Comparison of ENCODE assay signal across 9 cellular contexts in the genomic region with DNA sequence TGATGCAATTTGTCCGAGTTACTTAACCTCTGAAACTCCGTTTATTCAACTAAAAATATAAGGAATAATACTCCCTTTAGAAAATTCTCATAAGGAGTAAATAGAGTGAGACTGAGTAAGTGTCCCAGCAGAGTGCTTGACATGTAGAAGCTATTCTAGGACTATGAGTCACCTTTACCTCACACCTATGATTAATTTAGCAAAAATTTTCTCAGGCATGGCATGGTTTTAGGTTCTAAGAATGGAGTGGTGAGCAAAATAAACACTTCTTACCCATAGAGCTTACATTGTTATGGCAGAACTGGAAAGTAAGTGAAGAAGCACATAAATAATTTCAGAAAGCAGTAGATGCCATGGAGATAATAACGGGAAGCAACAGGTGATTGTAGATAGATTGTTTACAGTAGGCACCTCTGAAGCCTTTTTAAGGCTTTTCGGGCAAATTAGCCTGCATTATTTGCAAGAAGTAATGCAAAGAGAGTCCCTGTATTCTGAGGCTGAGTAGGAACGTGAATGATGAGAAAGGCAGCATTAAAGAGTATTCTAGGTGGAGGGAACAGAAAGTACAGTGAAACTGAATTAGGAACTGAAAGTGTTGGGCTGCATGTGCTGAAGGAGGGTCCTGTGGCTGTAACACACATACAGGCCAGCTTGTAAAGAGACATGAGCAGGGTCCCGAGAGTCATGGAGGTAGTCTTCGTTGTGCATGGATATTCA.
A peak's percentile ranks its signal among the peaks of the same experiment; 100 is the strongest.
DNase-seq lines count a peak whose midpoint lies in the region; ATAC-seq and TF ChIP-seq lines count a peak whose summit lies in the region.
"Had no signal": no experiment of that assay in that cellular context is flagged by ENCODE, and none has a peak within 500 bp of the region (broad histone marks: within the 10 kb centered on the region; RNA-seq: fewer than 3 reads in every experiment).

No MANE protein-coding gene starts in this region.

- no peaks in the 10 kb centered on the region for H3K9me3 ChIP-seq in SU-DHL-6 (ENCODE audit: insufficient read depth, low read length)
- H3K9me3 ChIP-seq in mesodermal cell (ENCODE audit: control insufficient read depth, low read length) = no peaks in the 10 kb centered on the region
- H3K9me3 ChIP-seq in WERI-Rb-1 (ENCODE audit: severe bottlenecking) = no peaks in the 10 kb centered on the region
- H3K9me3 ChIP-seq: right lobe of liver had no signal

- no peaks in the 10 kb centered on the region for H3K36me3 ChIP-seq in SU-DHL-6 (ENCODE audit: low read length)
- no peaks in the 10 kb centered on the region for H3K36me3 ChIP-seq in mesodermal cell (ENCODE audit: control insufficient read depth, insufficient read depth, low read length)
- H3K36me3 ChIP-seq in WERI-Rb-1 = no peaks in the 10 kb centered on the region
- H3K36me3 ChIP-seq: right lobe of liver had no signal

- WGBS in mesodermal cell (ENCODE audit: insufficient coverage in 2 of 2), 2 experiments = 92 to 94% methylated on average over 3 to 5 of the region's 7 CpGs

- H3K4me1 ChIP-seq in mesodermal cell (ENCODE audit: control insufficient read depth, insufficient read depth, low read length, poor library complexity, severe bottlenecking) = peaks cover 13% of the 10 kb centered on the region

- H3K27me3 ChIP-seq in SU-DHL-6 (ENCODE audit: low read length) = no peaks in the 10 kb centered on the region
- no peaks in the 10 kb centered on the region for H3K27me3 ChIP-seq in WERI-Rb-1 (ENCODE audit: insufficient read depth, low read depth, severe bottlenecking)
- H3K27me3 ChIP-seq: right lobe of liver had no signal

- no peak for TF ChIP-seq CTCF in SU-DHL-6 (IDR thresholded peaks at IDR 0.05; ENCODE audit: insufficient read depth, low read length, poor library complexity, severe bottlenecking)
- TF ChIP-seq CTCF in WERI-Rb-1 (IDR thresholded peaks at IDR 0.05; ENCODE audit: low read depth, low read length) = no peak

- H3K9ac ChIP-seq in SU-DHL-6 (ENCODE audit: low read length) = peak overlapping the region; percentile 15; the same call in 1 of the 2 replicates

- H3K27ac ChIP-seq in SU-DHL-6 (ENCODE audit: low read depth, low read length) (peak overlapping the region; percentile 58), mesodermal cell (ENCODE audit: low read depth, low read length, severe bottlenecking) (peak overlapping the region; percentile 50), WERI-Rb-1 (no peak overlapping the region)
- H3K27ac ChIP-seq: right lobe of liver had no signal

- H4K20me1 ChIP-seq in SU-DHL-6 (ENCODE audit: low read depth, low read length) = no peaks in the 10 kb centered on the region

- no peaks in the 10 kb centered on the region for H3F3A ChIP-seq in SU-DHL-6 (ENCODE audit: insufficient read depth)

- ATAC-seq in GM19455 (IDR thresholded peaks at IDR 0.05; ENCODE audit: unreplicated experiment) (peak; percentile 99), HG03439 (IDR thresholded peaks at IDR 0.05; ENCODE audit: unreplicated experiment) (peak; percentile 95)

- H3K4me3 ChIP-seq in SU-DHL-6 (ENCODE audit: insufficient read depth, low read length, poor library complexity, severe bottlenecking) (peak overlapping the region; percentile 25), mesodermal cell (ENCODE audit: extremely low read depth, insufficient read depth, low read length, poor library complexity, severe bottlenecking) (no peak overlapping the region), WERI-Rb-1 (ENCODE audit: low read depth, low read length) (no peak overlapping the region)
- H3K4me3 ChIP-seq: right lobe of liver had no signal

- DNase-seq in GM03348 (ENCODE audit: low spot score) = peak; percentile 62
- no peak for DNase-seq in WERI-Rb-1
- no peak for DNase-seq in HuH-7.5 (ENCODE audit: low spot score)
- DNase-seq in activated CD8-positive, alpha-beta memory T cell treated with anti-CD3 and anti-CD28 coated beads, Interleukin-2, amount 50 U/mL, for 48 hours = no peak
- DNase-seq: right lobe of liver had no signal

- H3K4me2 ChIP-seq in SU-DHL-6 (ENCODE audit: low read depth, low read length, poor library complexity, severe bottlenecking) = peak overlapping the region; percentile 67

- H3K9me2 ChIP-seq in SU-DHL-6 (replicated peaks; ENCODE audit: insufficient read depth, low read length) = no peaks in the 10 kb centered on the region

- no peaks in the 10 kb centered on the region for H3K79me2 ChIP-seq in SU-DHL-6 (ENCODE audit: insufficient read depth, low read length)

- peak overlapping the region; percentile 66 for H2AFZ ChIP-seq in SU-DHL-6 (ENCODE audit: low read depth, low read length, severe bottlenecking)
